Comparison of ENCODE assay signal across 8 cellular contexts in the genomic region with DNA sequence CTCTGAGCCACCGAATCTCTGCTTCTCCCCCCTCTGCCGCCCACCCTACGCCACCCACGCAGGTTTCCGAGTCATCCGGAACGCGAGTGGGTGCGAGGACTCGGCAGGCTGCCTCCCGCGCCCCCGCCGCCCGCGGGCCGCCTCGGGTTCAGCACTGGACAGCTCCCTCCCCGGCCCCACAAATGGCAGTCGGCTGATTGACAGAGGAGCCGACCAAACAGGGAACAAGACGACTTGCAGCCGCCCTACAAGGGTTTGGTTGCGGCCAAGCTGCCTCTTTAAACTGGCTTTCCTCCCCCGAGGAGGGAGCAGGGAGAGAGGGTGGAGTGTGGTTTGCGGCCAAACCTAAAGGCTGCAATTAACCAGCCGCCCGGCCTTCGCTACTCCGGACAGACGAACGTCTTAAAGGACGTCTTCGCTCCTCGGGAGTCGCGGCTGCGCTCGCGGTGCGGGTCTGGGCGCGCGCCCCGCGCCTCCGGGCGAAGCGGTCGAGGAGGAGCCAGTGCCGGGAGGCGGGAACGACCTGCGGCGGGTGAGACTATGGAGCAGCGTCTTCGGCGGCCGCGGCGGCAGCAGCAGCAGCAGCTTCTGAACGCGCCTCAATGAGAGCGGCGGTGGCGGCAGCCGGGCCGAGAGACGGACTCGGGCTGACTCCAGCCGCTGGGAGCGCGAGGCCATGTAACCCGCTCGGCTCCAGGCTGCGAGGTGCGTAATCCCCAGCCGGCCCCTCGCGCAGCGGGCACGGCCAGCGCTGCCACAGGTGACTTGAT. TPM values are rescaled to one million over a fixed set of nuclear protein-coding genes. Genes with fewer than 3 reads are reported as not detected.
DNase-seq lines count a peak whose midpoint lies in the region; ATAC-seq and TF ChIP-seq lines count a peak whose summit lies in the region.

A gene with protein sequence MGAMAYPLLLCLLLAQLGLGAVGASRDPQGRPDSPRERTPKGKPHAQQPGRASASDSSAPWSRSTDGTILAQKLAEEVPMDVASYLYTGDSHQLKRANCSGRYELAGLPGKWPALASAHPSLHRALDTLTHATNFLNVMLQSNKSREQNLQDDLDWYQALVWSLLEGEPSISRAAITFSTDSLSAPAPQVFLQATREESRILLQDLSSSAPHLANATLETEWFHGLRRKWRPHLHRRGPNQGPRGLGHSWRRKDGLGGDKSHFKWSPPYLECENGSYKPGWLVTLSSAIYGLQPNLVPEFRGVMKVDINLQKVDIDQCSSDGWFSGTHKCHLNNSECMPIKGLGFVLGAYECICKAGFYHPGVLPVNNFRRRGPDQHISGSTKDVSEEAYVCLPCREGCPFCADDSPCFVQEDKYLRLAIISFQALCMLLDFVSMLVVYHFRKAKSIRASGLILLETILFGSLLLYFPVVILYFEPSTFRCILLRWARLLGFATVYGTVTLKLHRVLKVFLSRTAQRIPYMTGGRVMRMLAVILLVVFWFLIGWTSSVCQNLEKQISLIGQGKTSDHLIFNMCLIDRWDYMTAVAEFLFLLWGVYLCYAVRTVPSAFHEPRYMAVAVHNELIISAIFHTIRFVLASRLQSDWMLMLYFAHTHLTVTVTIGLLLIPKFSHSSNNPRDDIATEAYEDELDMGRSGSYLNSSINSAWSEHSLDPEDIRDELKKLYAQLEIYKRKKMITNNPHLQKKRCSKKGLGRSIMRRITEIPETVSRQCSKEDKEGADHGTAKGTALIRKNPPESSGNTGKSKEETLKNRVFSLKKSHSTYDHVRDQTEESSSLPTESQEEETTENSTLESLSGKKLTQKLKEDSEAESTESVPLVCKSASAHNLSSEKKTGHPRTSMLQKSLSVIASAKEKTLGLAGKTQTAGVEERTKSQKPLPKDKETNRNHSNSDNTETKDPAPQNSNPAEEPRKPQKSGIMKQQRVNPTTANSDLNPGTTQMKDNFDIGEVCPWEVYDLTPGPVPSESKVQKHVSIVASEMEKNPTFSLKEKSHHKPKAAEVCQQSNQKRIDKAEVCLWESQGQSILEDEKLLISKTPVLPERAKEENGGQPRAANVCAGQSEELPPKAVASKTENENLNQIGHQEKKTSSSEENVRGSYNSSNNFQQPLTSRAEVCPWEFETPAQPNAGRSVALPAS (N-terminal part only) (plus strand): TSS at position 541 of the 770 bp plus-strand sequence. CDS start 420 bp downstream, outside the sequence.

- H2BK120ac ChIP-seq in trophoblast cell (ENCODE audit: insufficient read depth, low read length, poor library complexity), result no peak within 1 kb of the TSS

- H3K27ac ChIP-seq in trophoblast cell (ENCODE audit: low read depth, low read length), result no peak within 1 kb of the TSS
- H3K27ac ChIP-seq in upper lobe of left lung, result no peak within 1 kb of the TSS

- ATAC-seq in GM18498 (IDR thresholded peaks at IDR 0.05; ENCODE audit: unreplicated experiment) (peak; percentile 75), left ventricle myocardium superior (peak; percentile 98), upper lobe of left lung (ENCODE audit: low FRiP score in 2 of 2) (peak; percentile 94), GM19397 (IDR thresholded peaks at IDR 0.05; ENCODE audit: unreplicated experiment) (no peak)

- H3K9ac ChIP-seq in trophoblast cell (ENCODE audit: low read length), result no peak within 1 kb of the TSS

- H3K4me2 ChIP-seq in trophoblast cell (ENCODE audit: low read length), result peak within 1 kb of the TSS; percentile 88

- no peak within 1 kb of the TSS for H2BK5ac ChIP-seq in trophoblast cell (ENCODE audit: low read depth, low read length, poor library complexity)

- H3K4me3 ChIP-seq in MG63 (peak within 1 kb of the TSS; percentile 18), trophoblast cell (ENCODE audit: low read depth, low read length) (peak within 1 kb of the TSS; percentile 76), upper lobe of left lung (peak within 1 kb of the TSS; percentile 14 to 55 (median 46))

- H2AFZ ChIP-seq in trophoblast cell (ENCODE audit: insufficient read depth, low read length, poor library complexity), result peak within 1 kb of the TSS; percentile 26

- intact Hi-C loops in left ventricle myocardium superior (cut with micrococcal nuclease), result no loop called here

- no peak within 1 kb of the TSS for H4K91ac ChIP-seq in trophoblast cell (ENCODE audit: low read depth, low read length)

- no peaks in the 10 kb centered on the region for H3K79me2 ChIP-seq in trophoblast cell (ENCODE audit: control insufficient read depth, insufficient read depth, low read length, poor library complexity)

- H2AK5ac ChIP-seq in trophoblast cell (ENCODE audit: low read length), result no peak within 1 kb of the TSS

- H3K4me1 ChIP-seq in trophoblast cell (ENCODE audit: control insufficient read depth in 1 of 2, insufficient read depth in 2 of 2, low read length in 2 of 2) (peaks cover 10 to 18% of the 10 kb centered on the region in 2 experiments), upper lobe of left lung (peaks cover 14 to 27% (median 23%) of the 10 kb centered on the region in 4 donors)

- H3K36me3 ChIP-seq in MG63 (no peaks in the 10 kb centered on the region), trophoblast cell (ENCODE audit: control insufficient read depth in 1 of 2, insufficient read depth in 2 of 2, low read length in 2 of 2) (no peaks in the 10 kb centered on the region), upper lobe of left lung (no peaks in the 10 kb centered on the region)

- DNase-seq in MG63, result peak; percentile 87
- DNase-seq in SW480 (ENCODE audit: low spot score), result peak; percentile 87
- DNase-seq in astrocyte of the hippocampus (ENCODE audit: low read depth, low spot score), result peak; percentile 98
- peak; percentile 85 for DNase-seq in left ventricle myocardium superior
- DNase-seq in trophoblast cell, result peak; percentile 86 to 91
- peak; percentile 89 to 91 for DNase-seq in upper lobe of left lung

- H3K79me1 ChIP-seq in trophoblast cell (ENCODE audit: low read length), result no peaks in the 10 kb centered on the region

- no peak within 1 kb of the TSS for H3K18ac ChIP-seq in trophoblast cell (ENCODE audit: low read length)

- peaks cover 31% of the 10 kb centered on the region for H3K27me3 ChIP-seq in MG63
- H3K27me3 ChIP-seq in trophoblast cell (ENCODE audit: insufficient read depth, low read length), result peaks cover 26% of the 10 kb centered on the region
- H3K27me3 ChIP-seq in upper lobe of left lung, result peaks cover 0 to 31% (median 16%) of the 10 kb centered on the region in 4 donors

- H2BK12ac ChIP-seq in trophoblast cell (ENCODE audit: low read length), result no peak within 1 kb of the TSS

- no peak for TF ChIP-seq CTCF in upper lobe of left lung (IDR thresholded peaks at IDR 0.05)

- TF ChIP-seq POLR2A in upper lobe of left lung (IDR thresholded peaks at IDR 0.05), result no peak

- no CpG with 5 or more reads among the region's 83 CpGs for WGBS in trophoblast cell (ENCODE audit: extremely low coverage, insufficient coverage, insufficient read length)
- WGBS in upper lobe of left lung, 2 donors, result 5 to 8% methylated on average over 31 to 44 of the region's 83 CpGs

- H4K12ac ChIP-seq in trophoblast cell (ENCODE audit: low read depth, low read length), result no peak within 1 kb of the TSS

- no peak within 1 kb of the TSS for H3K4ac ChIP-seq in trophoblast cell (ENCODE audit: low read depth, low read length)

- H3K9me3 ChIP-seq in MG63 (no peaks in the 10 kb centered on the region), trophoblast cell (ENCODE audit: insufficient read depth, low read depth, low read length) (peaks cover 4% of the 10 kb centered on the region), upper lobe of left lung (no peaks in the 10 kb centered on the region)

- H4K8ac ChIP-seq in trophoblast cell (ENCODE audit: low read depth, low read length), result no peak within 1 kb of the TSS

- TF ChIP-seq EP300 in upper lobe of left lung (IDR thresholded peaks at IDR 0.05), result no peak

- no peak within 1 kb of the TSS for H3K23ac ChIP-seq in trophoblast cell (ENCODE audit: low read length)

- H3K14ac ChIP-seq in trophoblast cell (ENCODE audit: low read length), result no peak within 1 kb of the TSS

RNA-seq across cellular contexts. Expression of the gene that starts here (rescaled TPM):
- not detected in 2 replicates for total RNA-seq in MG63 (2014; rRNA removed; shearing (Covaris generic); ENCODE audit: low replicate concordance)
- total RNA-seq in left ventricle myocardium superior (not detected), upper lobe of left lung (under 1 TPM in 2 of 6 donors, not detected in 4; 0.03 to 0.09 TPM)
- polyA plus RNA-seq in trophoblast cell (2013), result 0.08 and 0.10 TPM in 2 replicates

Comparison
In these comparisons a context has a peak if more than half of its experiments do, and no peak if none do; other contexts are left out.
1. Peak in DNase-seq and H3K4me3 ChIP-seq in MG63; RNA of the gene not detected or under 1 TPM.
2. Peak in DNase-seq and ATAC-seq in left ventricle myocardium superior; RNA of the gene not detected or under 1 TPM.
3. Peak in DNase-seq, ATAC-seq and H3K4me3 ChIP-seq in upper lobe of left lung; RNA of the gene not detected or under 1 TPM.
4. H3K4me3 ChIP-seq: peak in every context shown above with its lines; median percentile 76 in trophoblast cell; 46 in upper lobe of left lung; 18 in MG63.